In genomic region chr5:12691330-12691729, GRCh38 we compare ENCODE assay signal across 1 cellular context.
TF ChIP-seq lines count a peak whose summit lies in the region.

No MANE protein-coding gene starts in this region.

TF ChIP-seq in GM23338, 12 proteins besides CTCF, POLR2A, EP300 and RAD21 (continued from another document):
- TF ChIP-seq REST (IDR thresholded peaks at IDR 0.05; ENCODE audit: unreplicated experiment) (no peak), ZNF462 (CRISPR knock-in tag; IDR thresholded peaks at IDR 0.05) (no peak)
TF ChIP-seq in GM23338: peak in this region for 0.
